In the genomic region with DNA sequence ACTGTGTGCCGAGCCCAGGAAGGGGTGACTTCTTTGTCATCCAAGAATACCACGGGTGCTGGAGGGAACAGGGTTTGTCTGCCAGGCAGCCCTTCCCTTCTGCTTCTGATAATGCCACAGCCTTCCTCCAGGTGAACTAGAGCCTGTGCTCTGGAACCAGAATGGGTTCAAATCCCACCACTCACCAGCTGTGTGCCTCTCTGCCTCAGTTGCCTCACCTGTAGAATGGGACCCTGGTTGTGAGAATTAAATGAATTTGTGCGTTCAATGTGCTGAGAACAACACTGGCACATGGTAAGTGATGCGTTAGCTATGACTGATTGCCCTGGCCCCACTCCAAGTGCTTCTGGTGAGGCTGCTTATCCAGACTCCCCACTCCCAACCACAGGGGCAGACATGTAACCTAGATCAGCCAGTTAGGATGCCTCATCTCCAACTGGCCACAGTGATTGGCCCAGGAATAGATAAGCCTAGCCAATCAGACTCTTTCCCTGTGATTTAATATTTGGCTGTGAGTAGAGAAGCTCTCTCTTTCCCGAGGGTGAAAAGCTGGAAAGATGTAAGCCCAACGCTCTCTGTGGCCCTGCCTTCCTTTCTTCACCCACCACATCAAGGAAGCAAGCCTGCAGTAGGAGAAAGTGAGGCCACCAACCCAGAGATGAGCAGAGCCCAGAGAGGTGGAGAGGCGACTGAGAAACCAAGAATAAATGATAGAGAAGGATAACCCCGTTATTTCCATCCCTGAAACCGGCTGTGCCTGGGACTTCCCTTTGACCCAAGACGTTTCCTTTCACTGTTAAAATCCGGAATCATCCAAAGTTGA, we compare ENCODE assay signal across 9 cellular contexts. TPM values are rescaled to one million over a fixed set of nuclear protein-coding genes. Genes with fewer than 3 reads are reported as not detected.
A peak's percentile ranks its signal among the peaks of the same experiment; 100 is the strongest.
DNase-seq lines count a peak whose midpoint lies in the region; ATAC-seq and TF ChIP-seq lines count a peak whose summit lies in the region.
"Had no signal": no experiment of that assay in that cellular context is flagged by ENCODE, and none has a peak within 500 bp of the region (broad histone marks: within the 10 kb centered on the region; RNA-seq: fewer than 3 reads in every experiment).

No MANE protein-coding gene starts in this region.

- DNase-seq in AG09309 (ENCODE audit: low read depth): peak; percentile 45
- peak; percentile 66 for DNase-seq in GM23248
- DNase-seq in PC-9: peak; percentile 51 to 65
- peak; percentile 50 for DNase-seq in fibroblast of peridontal ligament (ENCODE audit: extremely low read depth)
- no peak for DNase-seq in stimulated activated naive CD4-positive, alpha-beta T cell (lab: John Stamatoyannopoulos, UW)
- DNase-seq in GOT3 (lab: John Stamatoyannopoulos, UW): no peak

- no peaks in the 10 kb centered on the region for H3K9me3 ChIP-seq in GM23248 (ENCODE audit: low read depth)
- no peaks in the 10 kb centered on the region for H3K9me3 ChIP-seq in PC-9 (ENCODE audit: insufficient read depth, low read depth)
- H3K9me3 ChIP-seq: HAP-1 had no signal

- H3K27me3 ChIP-seq in GM23248 (replicated peaks; ENCODE audit: insufficient read depth) (peaks cover 3% of the 10 kb centered on the region; the same call in 1 of the 2 replicates), PC-9 (ENCODE audit: insufficient read depth, low read depth) (no peaks in the 10 kb centered on the region)

- POLR2A ChIA-PET in PC-9 (lab: Charles Lee; ENCODE audit: unreplicated experiment): no interaction called here

- H3K36me3 ChIP-seq in GM23248 (ENCODE audit: low read depth) (no peaks in the 10 kb centered on the region), PC-9 (ENCODE audit: low read depth) (no peaks in the 10 kb centered on the region)
- H3K36me3 ChIP-seq: HAP-1 had no signal

- H4K20me1 ChIP-seq in GM23248 (ENCODE audit: insufficient read depth) (no peaks in the 10 kb centered on the region), PC-9 (ENCODE audit: insufficient read depth) (no peaks in the 10 kb centered on the region)

- H3K4me3 ChIP-seq in AG09309 (ENCODE audit: control insufficient read depth, low read depth, low read length): no peak overlapping the region
- no peak overlapping the region for H3K4me3 ChIP-seq in GM23248
- no peak overlapping the region for H3K4me3 ChIP-seq in PC-9
- H3K4me3 ChIP-seq: HAP-1 had no signal

- no peak for ATAC-seq in GM21526 (IDR thresholded peaks at IDR 0.05; ENCODE audit: low FRiP score, unreplicated experiment)
- no peak for ATAC-seq in HG02610 (IDR thresholded peaks at IDR 0.05; ENCODE audit: unreplicated experiment)

- H3F3A ChIP-seq in GM23248 (ENCODE audit: insufficient read depth): no peaks in the 10 kb centered on the region
- H3F3A ChIP-seq in PC-9 (ENCODE audit: insufficient read depth, low read depth): 0 out of 2 replicates have a peak, but pooled peaks cover 4% of the 10 kb centered on the region

- H3K9me2 ChIP-seq in GM23248 (ENCODE audit: insufficient read depth) (no peaks in the 10 kb centered on the region), PC-9 (ENCODE audit: insufficient read depth) (no peaks in the 10 kb centered on the region)

- H3K4me1 ChIP-seq in GM23248 (ENCODE audit: insufficient read depth) (no peaks in the 10 kb centered on the region), PC-9 (replicated peaks; ENCODE audit: insufficient read depth) (peaks cover 10% of the 10 kb centered on the region; the same call in 1 of the 2 replicates)

- H3K27ac ChIP-seq in GM23248: no peak overlapping the region
- H3K27ac ChIP-seq in PC-9: no peak overlapping the region

- H3K9ac ChIP-seq in GM23248: no peak overlapping the region

- no peak for TF ChIP-seq CTCF in AG09309 (IDR thresholded peaks at IDR 0.05; ENCODE audit: control insufficient read depth, insufficient read depth, low read depth, low read length, missing control alignments)
- TF ChIP-seq CTCF in PC-9 (conservative IDR thresholded peaks at IDR 0.05): no peak

- CTCF ChIA-PET in PC-9 (lab: Charles Lee): interaction anchor here (1.1 to 2.8 kb wide), 4 partner anchors 51 to 132 kb away, joined by 4 to 84 read pairs (median 9); no protein-coding TSS in a partner anchor

- H3K4me2 ChIP-seq in GM23248 (ENCODE audit: unreplicated experiment) (no peak overlapping the region), PC-9 (no peak overlapping the region)

- no TSS peak for BruUV-seq in PC-9 (replicated peaks; lab: Mats Ljungman, UMichigan)

- intact Hi-C loops in PC-9 (cut with micrococcal nuclease; ENCODE audit: unreplicated experiment): no loop called here

- 53 to 58% methylated on average over 11 of the region's 11 CpGs for WGBS in GM23248 (ENCODE audit: low coverage in 1 of 2, low lambda C conversion rate in 2 of 2, missing lambda C conversion rate in 2 of 2), 2 experiments

- H2AFZ ChIP-seq in GM23248: no peak overlapping the region
- H2AFZ ChIP-seq in PC-9: no peak overlapping the region

- in situ Hi-C loops in GM23248 (cut with MboI): loop anchor here (5.0 kb wide), 1 partner anchor 56 kb away; the partner anchor contains the start of gene MATN1

- no peaks in the 10 kb centered on the region for H3K79me2 ChIP-seq in GM23248 (ENCODE audit: insufficient read depth)
- H3K79me2 ChIP-seq in PC-9 (ENCODE audit: low read depth): no peaks in the 10 kb centered on the region

RNA-seq across cellular contexts. Expression of gene LAPTM5, which starts 20.8 kb away (rescaled TPM):
- total RNA-seq in GM23248 (2014; rRNA removed; shearing (Covaris generic)): not detected in 2 replicates
- polyA plus RNA-seq in GM23248 (2016; fragmentation: Nextera tagmentation; extraction: Ambion mirVana): 0.36 and 0.74 TPM in 2 replicates
- 4.0 and 5.0 TPM in 2 replicates for total RNA-seq in PC-9 (2021)

RNA-seq across cellular contexts. Expression of gene MATN1, which starts 55.0 kb away (rescaled TPM):
- 0.32 TPM in 1 of 2 replicates, not detected in the other for total RNA-seq in GM23248 (2014; rRNA removed; shearing (Covaris generic))
- 0.11 TPM in 1 of 2 replicates, not detected in the other for polyA plus RNA-seq in GM23248 (2016; fragmentation: Nextera tagmentation; extraction: Ambion mirVana)
- 0.37 and 0.50 TPM in 2 replicates for total RNA-seq in PC-9 (2021)

Comparison
In these comparisons a context has a peak if more than half of its experiments do, and no peak if none do; other contexts are left out.
1. DNase-seq: peak in AG09309 (single experiment), GM23248 (single experiment), PC-9 (2 of 2) and fibroblast of peridontal ligament (single experiment); none in stimulated activated naive CD4-positive, alpha-beta T cell (0 of 6) and GOT3 (single experiment).